ENCODE assay signal across 9 cellular contexts in genomic region chr9:22535780-22536179, GRCh38.
"Had no signal": no experiment of that assay in that cellular context is flagged by ENCODE, and none has a peak within 500 bp of the region (broad histone marks: within the 10 kb centered on the region; RNA-seq: fewer than 3 reads in every experiment).

No MANE protein-coding gene starts in this region.

- H3K36me3 Mint-ChIP-seq: IgD-negative memory B cell had no signal

- H3K27ac ChIP-seq: HL-60, KMS-11 had no signal

- DNase-seq: IMR-90, Karpas-422, KBM-7, KG1 had no signal

- H3K4me1 Mint-ChIP-seq: IgD-negative memory B cell had no signal

- ATAC-seq: HepG2, K562 had no signal

- H3K4me3 ChIP-seq: K562 had no signal

- H3K27ac Mint-ChIP-seq: IgD-negative memory B cell had no signal

- H3K27me3 Mint-ChIP-seq: IgD-negative memory B cell had no signal

- H3K4me3 Mint-ChIP-seq: IgD-negative memory B cell had no signal

- H3K4me2 ChIP-seq: KMS-11 had no signal
